In genomic region chr17:36546418-36547093, GRCh38 we compare ENCODE assay signal across 8 cellular contexts. TPM values are rescaled to one million over a fixed set of nuclear protein-coding genes. Genes with fewer than 3 reads are reported as not detected.
DNase-seq lines count a peak whose midpoint lies in the region; ATAC-seq and TF ChIP-seq lines count a peak whose summit lies in the region.

No MANE protein-coding gene starts in this region.

- H3K27me3 ChIP-seq in GM23248 (replicated peaks; ENCODE audit: insufficient read depth) (no peaks in the 10 kb centered on the region), RWPE2 (ENCODE audit: insufficient read depth, poor library complexity, severe bottlenecking) (no peaks in the 10 kb centered on the region), esophagus muscularis mucosa (no peaks in the 10 kb centered on the region)

- intact Hi-C loops in esophagus muscularis mucosa (cut with DNase I): no loop called here

- H3K4me3 ChIP-seq in GM23248: peak overlapping the region; percentile 99
- H3K4me3 ChIP-seq in RWPE2 (ENCODE audit: severe bottlenecking): peak overlapping the region; percentile 96
- peak overlapping the region; percentile 98 to 100 (median 100) for H3K4me3 ChIP-seq in esophagus muscularis mucosa
- peak overlapping the region; percentile 94 for H3K4me3 ChIP-seq in retinal pigment epithelial cell (ENCODE audit: low read length)

- peaks cover 38% of the 10 kb centered on the region for H3F3A ChIP-seq in GM23248 (ENCODE audit: insufficient read depth)

- H3K9ac ChIP-seq in GM23248: peak overlapping the region; percentile 99

- DNase-seq in GM23248: peak; percentile 39
- DNase-seq in RWPE2 (ENCODE audit: low spot score): no peak
- DNase-seq in esophagus muscularis mucosa (ENCODE audit: extremely low spot score): no peak
- DNase-seq in retinal pigment epithelial cell (ENCODE audit: low read depth): no peak
- DNase-seq in NCI-H2171 treated with DMSO at 0.1 percent for 48 hours (lab: John Stamatoyannopoulos, UW): no peak
- DNase-seq in iPS-NIHi7 (ENCODE audit: extremely low spot score): no peak
- DNase-seq in NCI-H526 treated with DMSO at 0.1 percent for 48 hours (lab: John Stamatoyannopoulos, UW): no peak

- H2AFZ ChIP-seq in GM23248: no peak overlapping the region

- H3K4me2 ChIP-seq in GM23248 (ENCODE audit: unreplicated experiment): peak overlapping the region; percentile 98

- in situ Hi-C loops in GM23248 (cut with MboI): no loop called here

- TF ChIP-seq CTCF in RWPE2 (IDR thresholded peaks at IDR 0.05; ENCODE audit: poor library complexity, severe bottlenecking) (no peak), esophagus muscularis mucosa (IDR thresholded peaks at IDR 0.05) (no peak), retinal pigment epithelial cell (conservative IDR thresholded peaks at IDR 0.05; ENCODE audit: low read depth, low read length) (no peak)

- H3K27ac ChIP-seq in GM23248 (peak overlapping the region; percentile 94), RWPE2 (ENCODE audit: poor library complexity, severe bottlenecking) (peak overlapping the region; percentile 88), esophagus muscularis mucosa (replicated peaks in 1 of 4) (peak overlapping the region; percentile 100)

- H3K9me3 ChIP-seq in GM23248 (ENCODE audit: low read depth): no peaks in the 10 kb centered on the region
- H3K9me3 ChIP-seq in RWPE2 (ENCODE audit: severe bottlenecking): no peaks in the 10 kb centered on the region
- H3K9me3 ChIP-seq in esophagus muscularis mucosa: no peaks in the 10 kb centered on the region

- H3K36me3 ChIP-seq in GM23248 (ENCODE audit: low read depth) (peaks cover 13% of the 10 kb centered on the region; the same call in 1 of the 2 replicates), RWPE2 (ENCODE audit: low read depth) (peaks cover 53% of the 10 kb centered on the region), esophagus muscularis mucosa (peaks cover 0 to 5% (median 2%) of the 10 kb centered on the region in 4 donors)

- H3K9me2 ChIP-seq in GM23248 (ENCODE audit: insufficient read depth): no peaks in the 10 kb centered on the region

- TF ChIP-seq EP300 in esophagus muscularis mucosa (IDR thresholded peaks at IDR 0.05): no peak

- peaks cover 88% of the 10 kb centered on the region for H3K79me2 ChIP-seq in GM23248 (ENCODE audit: insufficient read depth)

- 1 to 3% methylated on average over 7 of the region's 7 CpGs for WGBS in GM23248 (ENCODE audit: low coverage in 1 of 2, low lambda C conversion rate in 2 of 2, missing lambda C conversion rate in 2 of 2), 2 experiments
- WGBS in esophagus muscularis mucosa: 12% methylated on average over 7 of the region's 7 CpGs

- no peak for TF ChIP-seq POLR2A in esophagus muscularis mucosa (IDR thresholded peaks at IDR 0.05; ENCODE audit: low read depth)

- H3K4me1 ChIP-seq in GM23248 (ENCODE audit: insufficient read depth) (peaks cover 28% of the 10 kb centered on the region), RWPE2 (ENCODE audit: insufficient read depth, poor library complexity, severe bottlenecking) (peaks cover 20% of the 10 kb centered on the region), esophagus muscularis mucosa (peaks cover 44 to 72% (median 69%) of the 10 kb centered on the region in 4 donors)

- ATAC-seq in RWPE2 (ENCODE audit: low read depth) (no peak), HG03039 (IDR thresholded peaks at IDR 0.05; ENCODE audit: unreplicated experiment) (no peak)

- H4K20me1 ChIP-seq in GM23248 (ENCODE audit: insufficient read depth): peaks cover 21% of the 10 kb centered on the region; the same call in 1 of the 2 replicates

RNA-seq across cellular contexts. Expression of gene GGNBP2, which starts 1.8 kb away (rescaled TPM):
- total RNA-seq in GM23248 (2014; rRNA removed; shearing (Covaris generic)): 40.1 and 45.7 TPM in 2 replicates
- 51.5 and 52.0 TPM in 2 replicates for polyA plus RNA-seq in GM23248 (2016; fragmentation: Nextera tagmentation; extraction: Ambion mirVana)
- 10 to 100 TPM; 41.6 to 55.8 (median 54.2) TPM for total RNA-seq in esophagus muscularis mucosa

RNA-seq across cellular contexts. Expression of gene PIGW, which starts 11.8 kb away (rescaled TPM):
- total RNA-seq in GM23248 (2014; rRNA removed; shearing (Covaris generic)): 5.1 and 5.2 TPM in 2 replicates
- 8.0 and 8.6 TPM in 2 replicates for polyA plus RNA-seq in GM23248 (2016; fragmentation: Nextera tagmentation; extraction: Ambion mirVana)
- 1 to 10 TPM; 2.5 to 6.5 (median 4.4) TPM for total RNA-seq in esophagus muscularis mucosa

RNA-seq across cellular contexts. Expression of gene MYO19, which starts 11.9 kb away (rescaled TPM):
- total RNA-seq in GM23248 (2014; rRNA removed; shearing (Covaris generic)): 34.4 and 54.8 TPM in 2 replicates
- 14.9 and 15.7 TPM in 2 replicates for polyA plus RNA-seq in GM23248 (2016; fragmentation: Nextera tagmentation; extraction: Ambion mirVana)
- total RNA-seq in esophagus muscularis mucosa: 10 to 100 TPM; 29.5 to 68.1 (median 44.3) TPM

RNA-seq across cellular contexts. Expression of gene DHRS11, which starts 45.1 kb away (rescaled TPM):
- 3.1 and 3.9 TPM in 2 replicates for total RNA-seq in GM23248 (2014; rRNA removed; shearing (Covaris generic))
- 4.7 and 5.0 TPM in 2 replicates for polyA plus RNA-seq in GM23248 (2016; fragmentation: Nextera tagmentation; extraction: Ambion mirVana)
- 1 to 10 TPM; 5.3 to 7.1 (median 6.0) TPM for total RNA-seq in esophagus muscularis mucosa

RNA-seq across cellular contexts. Expression of gene MRM1, which starts 54.8 kb away (rescaled TPM):
- 5.9 TPM in 2 replicates for total RNA-seq in GM23248 (2014; rRNA removed; shearing (Covaris generic))
- 2.8 and 3.8 TPM in 2 replicates for polyA plus RNA-seq in GM23248 (2016; fragmentation: Nextera tagmentation; extraction: Ambion mirVana)
- 10 to 100 TPM in 1 of 4 donors, 1 to 10 TPM in 3; 6.2 to 10.8 (median 8.5) TPM for total RNA-seq in esophagus muscularis mucosa
